9 cellular contexts compared by ENCODE assay signal in genomic region chr15:47196057-47196456, GRCh38.
DNase-seq lines count a peak whose midpoint lies in the region; ATAC-seq and TF ChIP-seq lines count a peak whose summit lies in the region.
"Had no signal": no experiment of that assay in that cellular context is flagged by ENCODE, and none has a peak within 500 bp of the region (broad histone marks: within the 10 kb centered on the region; RNA-seq: fewer than 3 reads in every experiment).

No MANE protein-coding gene starts in this region.

- H4K20me1 ChIP-seq in neural cell (ENCODE audit: insufficient read depth): peaks cover 5% of the 10 kb centered on the region

- peak; percentile 88 for TF ChIP-seq CTCF in fibroblast of the aortic adventitia (IDR thresholded peaks at IDR 0.05; ENCODE audit: insufficient read depth, low read length)
- TF ChIP-seq CTCF in neural cell (IDR thresholded peaks at IDR 0.05; ENCODE audit: poor library complexity, severe bottlenecking): peak; percentile 81
- TF ChIP-seq CTCF in upper lobe of left lung (IDR thresholded peaks at IDR 0.05): peak; percentile 61 to 84 (median 70)

- H2AFZ ChIP-seq in neural cell (ENCODE audit: low read depth, low read length): no peak overlapping the region

- DNase-seq in D341Med (ENCODE audit: low spot score) (peak; percentile 79), HPDE6-E6E7 (ENCODE audit: extremely low spot score) (peak; percentile 64), NCI-H69 (lab: John Stamatoyannopoulos, UW) (peak; percentile 99), fibroblast of the aortic adventitia (ENCODE audit: low read depth) (peak; percentile 90), upper lobe of left lung (peak in 1 of 2 donors; percentile 71)
- peak; percentile 60 for DNase-seq in activated CD8-positive, alpha-beta memory T cell treated with anti-CD3 and anti-CD28 coated beads for 24 hours
- DNase-seq: activated B cell treated with CpG ODN at 0.5 μM for 24 hours had no signal

- 0% methylated on average over 4 of the region's 4 CpGs for WGBS in upper lobe of left lung, 2 donors

- peaks cover 95% of the 10 kb centered on the region for H3K79me2 ChIP-seq in neural cell (replicated peaks; ENCODE audit: insufficient read depth, low read length)

- H3K9ac ChIP-seq in neural cell (ENCODE audit: low read length): no peak overlapping the region

- H3K4me2 ChIP-seq in neural cell (ENCODE audit: low read length): no peak overlapping the region

- H3K4me1 ChIP-seq in upper lobe of left lung: no peaks in the 10 kb centered on the region

- no peak overlapping the region for H3K4me3 ChIP-seq in fibroblast of the aortic adventitia (ENCODE audit: low read depth, low read length)
- no peak overlapping the region for H3K4me3 ChIP-seq in neural cell (ENCODE audit: low read length)
- no peak overlapping the region for H3K4me3 ChIP-seq in upper lobe of left lung

- TF ChIP-seq POLR2A in upper lobe of left lung (IDR thresholded peaks at IDR 0.05): no peak

- ATAC-seq in GM19467 (IDR thresholded peaks at IDR 0.05; ENCODE audit: unreplicated experiment): peak; percentile 90
- ATAC-seq in upper lobe of left lung (ENCODE audit: low FRiP score in 2 of 2): peak; percentile 91 to 96

- H3K27me3 ChIP-seq in neural cell (ENCODE audit: insufficient read depth, low read depth, low read length): no peaks in the 10 kb centered on the region
- H3K27me3 ChIP-seq in upper lobe of left lung: no peaks in the 10 kb centered on the region

- H3K36me3 ChIP-seq in neural cell (ENCODE audit: insufficient read depth, low read length) (peaks cover 4% of the 10 kb centered on the region), upper lobe of left lung (no peaks in the 10 kb centered on the region)

- H3K27ac ChIP-seq in neural cell (ENCODE audit: low read length): no peak overlapping the region
- no peak overlapping the region for H3K27ac ChIP-seq in upper lobe of left lung

- H3F3A ChIP-seq in neural cell (ENCODE audit: insufficient read depth, low read length, poor library complexity, severe bottlenecking): no peaks in the 10 kb centered on the region

- H3K9me2 ChIP-seq in neural cell (ENCODE audit: insufficient read depth, low read length): no peaks in the 10 kb centered on the region

- peak; percentile 90 for TF ChIP-seq RAD21 in neural cell (conservative IDR thresholded peaks at IDR 0.05)

- H3K9me3 ChIP-seq in neural cell (ENCODE audit: low read length) (no peaks in the 10 kb centered on the region), upper lobe of left lung (no peaks in the 10 kb centered on the region)

- TF ChIP-seq EP300 in neural cell (conservative IDR thresholded peaks at IDR 0.05; ENCODE audit: poor library complexity, severe bottlenecking) (no peak), upper lobe of left lung (IDR thresholded peaks at IDR 0.05) (no peak)

TF ChIP-seq in neural cell, 6 proteins besides CTCF, POLR2A, EP300 and RAD21:
- TF ChIP-seq SMC3 (conservative IDR thresholded peaks at IDR 0.05; ENCODE audit: poor library complexity) (peak; percentile 89), EZH2 (IDR thresholded peaks at IDR 0.05; ENCODE audit: borderline replicate concordance, insufficient read depth, low read length, poor library complexity, severe bottlenecking) (no peak)
